Comparison of ENCODE assay signal across 23 cellular contexts in genomic region chr6:112221561-112221960, GRCh38. TPM values are rescaled to one million over a fixed set of nuclear protein-coding genes. Genes with fewer than 3 reads are reported as not detected.
DNase-seq lines count a peak whose midpoint lies in the region; FAIRE-seq and TF ChIP-seq lines count a peak whose summit lies in the region.
"Had no signal": no experiment of that assay in that cellular context is flagged by ENCODE, and none has a peak within 500 bp of the region (broad histone marks: within the 10 kb centered on the region; RNA-seq: fewer than 3 reads in every experiment).

No MANE protein-coding gene starts in this region.

- peaks cover 50% of the 10 kb centered on the region for H3K4me1 ChIP-seq in PC-9 (replicated peaks; ENCODE audit: insufficient read depth)
- peaks cover 84% of the 10 kb centered on the region for H3K4me1 ChIP-seq in muscle layer of colon (ENCODE audit: insufficient read depth, low read length)
- peaks cover 0 to 72% (median 33%) of the 10 kb centered on the region in 4 donors for H3K4me1 ChIP-seq in tibial artery
- H3K4me1 ChIP-seq in BE2C = peaks cover 7% of the 10 kb centered on the region

- peak; percentile 55 for FAIRE-seq in endometrium (lab: Jason Lieb, UNC)
- FAIRE-seq in GM12891 (lab: Jason Lieb, UNC) = no peak
- FAIRE-seq: keratinocyte had no signal

- no peak overlapping the region for H2AFZ ChIP-seq in PC-9

- peaks cover 5% of the 10 kb centered on the region; the same call in 1 of the 2 replicates for H4K20me1 ChIP-seq in PC-9 (ENCODE audit: insufficient read depth)

- BruUV-seq in PC-9 (replicated peaks; lab: Mats Ljungman, UMichigan) = no TSS peak

- no peak overlapping the region for H3K4me2 ChIP-seq in PC-9

- H3K27me3 ChIP-seq in PC-9 (ENCODE audit: insufficient read depth, low read depth) = no peaks in the 10 kb centered on the region
- no peaks in the 10 kb centered on the region for H3K27me3 ChIP-seq in muscle layer of colon (ENCODE audit: control insufficient read depth in 1 of 2, insufficient read depth in 2 of 2, low read length in 2 of 2)
- no peaks in the 10 kb centered on the region for H3K27me3 ChIP-seq in tibial artery
- no peaks in the 10 kb centered on the region for H3K27me3 ChIP-seq in BE2C
- H3K27me3 ChIP-seq: testis had no signal

- no peak overlapping the region for H3K9ac ChIP-seq in muscle layer of colon (ENCODE audit: low read length)

- H3K4me3 ChIP-seq in PC-9 (no peak overlapping the region), muscle layer of colon (ENCODE audit: low read depth in 1 of 2, low read length in 2 of 2) (no peak overlapping the region), tibial artery (no peak overlapping the region), BE2C (ENCODE audit: low read depth, low read length) (no peak overlapping the region)
- H3K4me3 ChIP-seq: testis had no signal

- peaks cover 85% of the 10 kb centered on the region for H3K79me2 ChIP-seq in PC-9 (ENCODE audit: low read depth)

- POLR2A ChIA-PET in PC-9 (lab: Charles Lee; ENCODE audit: unreplicated experiment) = interaction anchor here (0.6 kb wide), 1 partner anchor 38 kb away, joined by 3 read pairs; no protein-coding TSS in a partner anchor

- no peak for TF ChIP-seq POLR2A in GM12891 (IDR thresholded peaks at IDR 0.05; ENCODE audit: low read depth, low read length)

- peaks cover 78% of the 10 kb centered on the region for H3K36me3 ChIP-seq in PC-9 (ENCODE audit: low read depth)
- H3K36me3 ChIP-seq in muscle layer of colon (ENCODE audit: insufficient read depth, low read length) = no peaks in the 10 kb centered on the region
- H3K36me3 ChIP-seq in tibial artery = no peaks in the 10 kb centered on the region
- H3K36me3 ChIP-seq in BE2C = no peaks in the 10 kb centered on the region

- intact Hi-C loops in PC-9 (cut with micrococcal nuclease; ENCODE audit: unreplicated experiment) = no loop called here
- intact Hi-C loops in tibial artery (cut with DNase I; ENCODE audit: low total_unique reads) = no loop called here

- TF ChIP-seq CTCF in PC-9 (conservative IDR thresholded peaks at IDR 0.05) (no peak), tibial artery (IDR thresholded peaks at IDR 0.05) (no peak), BE2C (IDR thresholded peaks at IDR 0.05; ENCODE audit: low read depth, low read length) (no peak)

- CTCF ChIA-PET in PC-9 (lab: Charles Lee) = no interaction called here

- peaks cover 46% of the 10 kb centered on the region for H3F3A ChIP-seq in PC-9 (ENCODE audit: insufficient read depth, low read depth)

- H3K9me2 ChIP-seq in PC-9 (ENCODE audit: insufficient read depth) = no peaks in the 10 kb centered on the region

- peaks cover 3% of the 10 kb centered on the region; the same call in 1 of the 2 replicates for H3K9me3 ChIP-seq in PC-9 (ENCODE audit: insufficient read depth, low read depth)
- no peaks in the 10 kb centered on the region for H3K9me3 ChIP-seq in muscle layer of colon (ENCODE audit: low read length)
- no peaks in the 10 kb centered on the region for H3K9me3 ChIP-seq in tibial artery
- no peaks in the 10 kb centered on the region for H3K9me3 ChIP-seq in BE2C
- H3K9me3 ChIP-seq: testis had no signal

- 0 out of 2 replicates have a peak overlapping the region, but pooled peaks have one; percentile 0 for H3K27ac ChIP-seq in PC-9
- H3K27ac ChIP-seq in muscle layer of colon (ENCODE audit: low read depth, low read length) = peak overlapping the region; percentile 96
- H3K27ac ChIP-seq in tibial artery = peak overlapping the region; percentile 75 to 81

- no peak for DNase-seq in PC-9
- DNase-seq in tibial artery = no peak
- no peak for DNase-seq in NCI-H1105 treated with DMSO at 0.1 percent for 48 hours (lab: John Stamatoyannopoulos, UW)
- no peak for DNase-seq in GM12891 (ENCODE audit: insufficient read length, low spot score)
- no peak for DNase-seq in BE2C
- no peak for DNase-seq in occipital lobe (lab: John Stamatoyannopoulos, UW)
- DNase-seq: activated CD4-positive, alpha-beta T cell treated with anti-CD3 and anti-CD28 coated beads, Interleukin-2, amount 50 U/mL, for 48 hours; activated gamma-delta T cell treated with Interleukin-2 at 50 U/mL for 16 hours; activated T-cell treated with anti-CD3 and anti-CD28 coated beads for 4 hours; anterior cingulate cortex; cerebellar nuclear complex; COR-L47; effector memory CD4-positive, alpha-beta T cell; hypothalamus; mammary epithelial cell; NCI-H1417; NCI-H748 treated with DMSO at 0.1 percent for 48 hours; nephron progenitor cell; SHP77; testis had no signal

TF ChIP-seq in GM12891, 5 proteins besides CTCF, POLR2A, EP300 and RAD21:
- TF ChIP-seq PAX5 (IDR thresholded peaks at IDR 0.05; ENCODE audit: insufficient read depth, low read length, severe bottlenecking) (no peak), POU2F2 (IDR thresholded peaks at IDR 0.05; ENCODE audit: low read depth, low read length) (no peak), TAF1 (IDR thresholded peaks at IDR 0.05; ENCODE audit: low read depth, low read length) (no peak), POLR2AphosphoS5 (IDR thresholded peaks at IDR 0.05; ENCODE audit: low read depth, low read length) (no peak), SPI1 (IDR thresholded peaks at IDR 0.05; ENCODE audit: low read depth, low read length) (no peak)

RNA-seq across cellular contexts. Expression of gene LAMA4, which starts 32.8 kb away (rescaled TPM):
- total RNA-seq in PC-9 (2021) (58.3 and 91.0 TPM in 2 replicates), occipital lobe (19.2 TPM)
- not detected for polyA plus RNA-seq in GM12891 (2012; ENCODE audit: low read depth, missing spikeins)
- polyA plus RNA-seq in BE2C (2012; ENCODE audit: insufficient read depth, insufficient read length, low read depth) = 16.0 TPM

Comparison
In these comparisons a context has a peak if more than half of its experiments do, and no peak if none do; other contexts are left out.
1. H3K27ac ChIP-seq: peak in every context shown above with its lines; median percentile 96 in muscle layer of colon; 78 in tibial artery; 0 in PC-9.